Comparison of ENCODE assay signal across 8 cellular contexts in the genomic region with DNA sequence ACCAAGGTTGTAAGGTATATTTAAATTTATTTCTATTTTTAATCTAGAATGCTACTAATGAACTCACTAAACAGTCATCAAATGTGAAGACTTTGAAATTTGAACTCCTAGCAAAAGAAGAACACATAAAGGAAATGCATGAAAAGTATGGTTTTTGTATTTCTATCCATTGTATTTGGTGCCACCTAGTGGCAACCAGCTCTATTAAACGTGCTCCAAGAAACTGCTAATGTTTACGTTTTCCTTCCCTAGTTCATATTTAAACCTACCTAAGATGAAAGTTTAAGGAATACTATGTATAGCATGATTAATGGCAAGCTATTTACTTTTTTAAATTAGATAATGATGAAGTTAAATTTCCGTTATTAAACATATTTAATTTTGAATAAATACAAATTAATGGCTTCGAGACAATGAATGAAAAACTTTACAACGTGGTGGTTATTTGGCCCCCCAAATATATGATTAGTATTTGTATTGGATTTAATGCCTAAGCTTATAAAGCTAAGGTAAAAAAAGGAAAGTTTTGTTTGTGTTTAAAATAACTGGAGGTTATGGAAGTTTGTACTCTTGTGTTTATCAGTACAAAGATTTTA.
DNase-seq lines count a peak whose midpoint lies in the region; ATAC-seq, FAIRE-seq and TF ChIP-seq lines count a peak whose summit lies in the region.

No MANE protein-coding gene starts in this region.

- no peaks in the 10 kb centered on the region for H3K9me3 Mint-ChIP-seq in glutamatergic neuron (ENCODE audit: unreplicated experiment)

- in situ Hi-C loops in HAP-1 (cut with MboI; ENCODE audit: low sequenced_read_pairs): loop anchor here (25.0 kb wide), 1 partner anchor 376 kb away; no protein-coding TSS in a partner anchor

- no peak overlapping the region for H3K27ac Mint-ChIP-seq in glutamatergic neuron (ENCODE audit: unreplicated experiment)

- TF ChIP-seq CTCF in heart right ventricle (IDR thresholded peaks at IDR 0.05): peak; percentile 45 to 90 (median 76)
- peak; percentile 36; the same call in 1 of the 2 replicates for TF ChIP-seq CTCF in WERI-Rb-1 (IDR thresholded peaks at IDR 0.05; ENCODE audit: low read depth, low read length)
- TF ChIP-seq CTCF in glutamatergic neuron (IDR thresholded peaks at IDR 0.05; ENCODE audit: partially characterized antibody, unreplicated experiment): peak; percentile 81

- no peak for FAIRE-seq in small intestine (lab: Jason Lieb, UNC)

- no peak overlapping the region for H3K4me3 Mint-ChIP-seq in glutamatergic neuron (ENCODE audit: unreplicated experiment)

- H3K4me1 ChIP-seq in heart right ventricle (no peaks in the 10 kb centered on the region), right cardiac atrium (ENCODE audit: control insufficient read depth, insufficient read depth, low read length) (no peaks in the 10 kb centered on the region), HAP-1 (no peaks in the 10 kb centered on the region), small intestine (ENCODE audit: control insufficient read depth in 2 of 2, insufficient read depth in 1 of 2, low read depth in 1 of 2, low read length in 1 of 2) (no peaks in the 10 kb centered on the region)

- intact Hi-C loops in heart right ventricle (cut with DNase I): loop anchor here in 9 of 10 donors (1.0 to 10.0 kb wide), 9 partner anchors 341 to 1626 kb away; no protein-coding TSS in a partner anchor
- intact Hi-C loops in right cardiac atrium (cut with DNase I): loop anchor here in 3 of 4 donors (5.0 to 10.0 kb wide), 2 partner anchors 346 to 348 kb away; no protein-coding TSS in a partner anchor

- ATAC-seq in heart right ventricle (no peak), right cardiac atrium (no peak), HG02870 (IDR thresholded peaks at IDR 0.05; ENCODE audit: unreplicated experiment) (no peak)

- H3K36me3 Mint-ChIP-seq in glutamatergic neuron (ENCODE audit: unreplicated experiment): no peaks in the 10 kb centered on the region

- WGBS in heart right ventricle, 2 donors: 46 to 49% methylated on average over 5 of the region's 5 CpGs
- 47% methylated on average over 5 of the region's 5 CpGs for WGBS in right cardiac atrium
- 45 to 51% (median 48%) methylated on average over 5 of the region's 5 CpGs for WGBS in small intestine, 3 donors

- DNase-seq in heart right ventricle (peak in 1 of 2 donors; percentile 27), right cardiac atrium (no peak), HAP-1 (ENCODE audit: low spot score in 2 of 2) (peak; percentile 64 to 78), NCI-H1694 (lab: John Stamatoyannopoulos, UW) (peak; percentile 77), WERI-Rb-1 (peak; percentile 17), glutamatergic neuron (peak; percentile 26), small intestine (peak; percentile 44)

- H3K4me3 ChIP-seq in heart right ventricle (no peak overlapping the region), right cardiac atrium (ENCODE audit: low read length) (no peak overlapping the region), HAP-1 (no peak overlapping the region), WERI-Rb-1 (ENCODE audit: low read depth, low read length) (no peak overlapping the region), small intestine (ENCODE audit: low read depth in 1 of 2, low read length in 2 of 2) (no peak overlapping the region)

- H3K27ac ChIP-seq in heart right ventricle (no peak overlapping the region), right cardiac atrium (ENCODE audit: low read length) (no peak overlapping the region), WERI-Rb-1 (no peak overlapping the region), small intestine (ENCODE audit: low read depth in 1 of 2, low read length in 1 of 2) (no peak overlapping the region)

- H3K27me3 Mint-ChIP-seq in glutamatergic neuron (ENCODE audit: unreplicated experiment): no peaks in the 10 kb centered on the region

- H3K27me3 ChIP-seq in heart right ventricle: no peaks in the 10 kb centered on the region
- no peaks in the 10 kb centered on the region for H3K27me3 ChIP-seq in right cardiac atrium (ENCODE audit: control insufficient read depth, insufficient read depth)
- no peaks in the 10 kb centered on the region for H3K27me3 ChIP-seq in HAP-1 (ENCODE audit: low read depth)
- no peaks in the 10 kb centered on the region for H3K27me3 ChIP-seq in WERI-Rb-1 (ENCODE audit: insufficient read depth, low read depth, severe bottlenecking)
- H3K27me3 ChIP-seq in small intestine (ENCODE audit: control insufficient read depth in 2 of 2, insufficient read depth in 2 of 2, low read length in 2 of 2): no peaks in the 10 kb centered on the region

- H3K9me3 ChIP-seq in heart right ventricle (no peaks in the 10 kb centered on the region), right cardiac atrium (ENCODE audit: control insufficient read depth, low read length) (no peaks in the 10 kb centered on the region), HAP-1 (no peaks in the 10 kb centered on the region), WERI-Rb-1 (ENCODE audit: severe bottlenecking) (no peaks in the 10 kb centered on the region), small intestine (ENCODE audit: control insufficient read depth, low read depth) (no peaks in the 10 kb centered on the region)

- H3K36me3 ChIP-seq in heart right ventricle (peaks cover 0 to 44% (median 0%) of the 10 kb centered on the region in 9 donors), HAP-1 (replicated peaks) (no peaks in the 10 kb centered on the region; the same call in 1 of the 2 replicates), WERI-Rb-1 (no peaks in the 10 kb centered on the region; the same call in 1 of the 2 replicates), small intestine (ENCODE audit: control insufficient read depth in 2 of 2, insufficient read depth in 2 of 2, low read length in 2 of 2) (no peaks in the 10 kb centered on the region)

- H3K4me1 Mint-ChIP-seq in glutamatergic neuron (ENCODE audit: low read depth, unreplicated experiment): peaks cover 1% of the 10 kb centered on the region

Comparison
In these comparisons a context has a peak if more than half of its experiments do, and no peak if none do; other contexts are left out.
1. DNase-seq: peak in HAP-1 (2 of 2), NCI-H1694 (single experiment), WERI-Rb-1 (single experiment), glutamatergic neuron (single experiment) and small intestine (single experiment); none in right cardiac atrium (0 of 3).
2. Peak in every context shown above with its lines, with median percentiles within 50 percentile points of each other: CTCF ChIP-seq.